Comparison of ENCODE assay signal across 1 cellular context in genomic region chr11:126281666-126282175, GRCh38.
TF ChIP-seq lines count a peak whose summit lies in the region.

No MANE protein-coding gene starts in this region.

TF ChIP-seq in K562, 482 proteins besides CTCF, POLR2A, EP300 and RAD21:
- TF ChIP-seq E4F1 (CRISPR knock-in tag; IDR thresholded peaks at IDR 0.05; ENCODE audit: borderline replicate concordance) (no peak), JUN (IDR thresholded peaks at IDR 0.05; ENCODE audit: borderline replicate concordance, low read depth, low read length) (no peak), JUN (CRISPR knock-in tag; IDR thresholded peaks at IDR 0.05; ENCODE audit: borderline replicate concordance) (no peak), MNT (conservative IDR thresholded peaks at IDR 0.05) (no peak), BDP1 (IDR thresholded peaks at IDR 0.05; ENCODE audit: insufficient read depth, insufficient read length) (no peak), NELFE (IDR thresholded peaks at IDR 0.05; ENCODE audit: insufficient read depth, insufficient read length) (no peak), ZNF140 (CRISPR knock-in tag; IDR thresholded peaks at IDR 0.05) (no peak), CEBPG (CRISPR knock-in tag; IDR thresholded peaks at IDR 0.05) (no peak), CEBPG (tag; conservative IDR thresholded peaks at IDR 0.05 in 1 of 2, IDR thresholded peaks at IDR 0.05 in 1 of 2) (no peak), KAT8 (IDR thresholded peaks at IDR 0.05; ENCODE audit: low read depth) (no peak), EGR1 (conservative IDR thresholded peaks at IDR 0.05) (no peak), NFXL1 (CRISPR knock-in tag; IDR thresholded peaks at IDR 0.05) (no peak), ID3 (CRISPR knock-in tag; IDR thresholded peaks at IDR 0.05) (no peak), ID3 (tag; IDR thresholded peaks at IDR 0.05) (no peak), SNAPC5 (CRISPR knock-in tag; IDR thresholded peaks at IDR 0.05) (no peak), ZBTB1 (CRISPR knock-in tag; IDR thresholded peaks at IDR 0.05; ENCODE audit: borderline replicate concordance, low read depth) (no peak)
